Comparison of ENCODE assay signal across 1 cellular context in genomic region chr19:51503428-51503827, GRCh38.
TF ChIP-seq lines count a peak whose summit lies in the region.

No MANE protein-coding gene starts in this region.

TF ChIP-seq in K562, 482 proteins besides CTCF, POLR2A, EP300 and RAD21:
- TF ChIP-seq NR2C1 (IDR thresholded peaks at IDR 0.05): peak; percentile 51
- TF ChIP-seq NR2C1 (tag; IDR thresholded peaks at IDR 0.05): peak; percentile 42; the same call in 1 of the 2 replicates
- TF ChIP-seq ZNF699 (CRISPR knock-in tag; IDR thresholded peaks at IDR 0.05; ENCODE audit: insufficient replicate concordance): no peak
